Comparison of ENCODE assay signal across 23 cellular contexts in the genomic region with DNA sequence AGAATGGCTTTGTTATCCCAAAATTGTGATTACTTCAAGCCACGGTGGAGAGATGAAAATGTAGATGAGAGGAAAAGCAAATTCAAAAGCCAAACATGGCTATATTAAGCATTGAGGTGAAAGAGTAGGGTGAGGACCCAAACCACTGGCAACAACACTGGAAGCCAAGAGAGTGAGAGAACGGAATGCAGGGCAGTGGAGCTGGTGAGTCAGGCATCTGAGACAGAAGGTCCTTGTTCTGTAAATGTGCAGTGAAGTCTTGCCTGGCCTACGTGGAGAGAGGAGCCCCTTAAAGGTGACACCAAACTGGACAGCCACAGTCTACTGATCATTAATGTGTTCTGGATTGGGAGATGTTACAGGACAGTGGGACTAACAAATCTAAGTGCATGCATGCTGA. TPM values are rescaled to one million over a fixed set of nuclear protein-coding genes. Genes with fewer than 3 reads are reported as not detected.
DNase-seq lines count a peak whose midpoint lies in the region; ATAC-seq and TF ChIP-seq lines count a peak whose summit lies in the region.
"Had no signal": no experiment of that assay in that cellular context is flagged by ENCODE, and none has a peak within 500 bp of the region (broad histone marks: within the 10 kb centered on the region; RNA-seq: fewer than 3 reads in every experiment).

No MANE protein-coding gene starts in this region.

- H2BK15ac ChIP-seq in H9 (ENCODE audit: low read depth, low read length) = no peak overlapping the region

- no peak overlapping the region for H2AFZ ChIP-seq in H9 (ENCODE audit: low read length)

- H3K4me1 ChIP-seq in H9 (ENCODE audit: insufficient read depth, low read length) = peaks cover 15% of the 10 kb centered on the region
- H3K4me1 ChIP-seq: A549 had no signal

- TF ChIP-seq CTCF in H9 (conservative IDR thresholded peaks at IDR 0.05) = no peak

- H3K27ac Mint-ChIP-seq in H9 (peak overlapping the region in 1 of 3 experiments; percentile 88; a peak in 4 of 7 replicates), T-helper 17 cell (no peak overlapping the region)
- H3K27ac Mint-ChIP-seq: activated naive CD8-positive, alpha-beta T cell treated with anti-CD3 and anti-CD28 coated beads, Interleukin-2, amount 10 ng/mL, durations not matched to agents 7 days and 5 days; dendritic cell treated with granulocyte-macrophage colony-stimulating factor and Interleukin-4, amounts not matched to agents 40 ng/mL and 50 ng/mL, for 4 days had no signal

- H3K23ac ChIP-seq in H9 (ENCODE audit: insufficient read length, low read depth, low read length) = no peak overlapping the region

- no peaks in the 10 kb centered on the region for H4K20me1 ChIP-seq in H9 (ENCODE audit: control insufficient read depth, insufficient read depth, insufficient read length)

- no peak overlapping the region for H3K56ac ChIP-seq in H9 (ENCODE audit: insufficient read length, low read depth, low read length)

- H3K36me3 Mint-ChIP-seq in H9 (ENCODE audit: insufficient read depth in 1 of 3, low read depth in 3 of 3) = no peaks in the 10 kb centered on the region
- peaks cover 8% of the 10 kb centered on the region for H3K36me3 Mint-ChIP-seq in T-helper 17 cell (ENCODE audit: low read depth)
- H3K36me3 Mint-ChIP-seq: activated naive CD8-positive, alpha-beta T cell treated with anti-CD3 and anti-CD28 coated beads, Interleukin-2, amount 10 ng/mL, durations not matched to agents 7 days and 5 days had no signal

- no peak overlapping the region for H3K9ac ChIP-seq in H9 (ENCODE audit: extremely low read depth, insufficient read length, low read length)

- no peak overlapping the region for H3K4me2 ChIP-seq in H9 (ENCODE audit: insufficient read depth, insufficient read length, low read length)
- H3K4me2 ChIP-seq: A549 had no signal

- peak overlapping the region; percentile 5 for H3K27ac ChIP-seq in H9 (ENCODE audit: insufficient read length, low read depth, low read length)
- H3K27ac ChIP-seq: A549, brain microvascular endothelial cell, heart left ventricle, RWPE1 had no signal

- no peaks in the 10 kb centered on the region for H3K79me2 ChIP-seq in H9 (ENCODE audit: insufficient read depth, low read length)

- H3K9me3 ChIP-seq in H9 (ENCODE audit: control insufficient read depth, low read depth, low read length) (no peaks in the 10 kb centered on the region), T-helper 17 cell (ENCODE audit: control insufficient read depth, low read length, poor library complexity, severe bottlenecking) (no peaks in the 10 kb centered on the region)
- H3K9me3 ChIP-seq: A549, heart left ventricle had no signal

- no peak overlapping the region for H2BK20ac ChIP-seq in H9 (ENCODE audit: low read depth, low read length, poor library complexity, severe bottlenecking)

- H4K91ac ChIP-seq in H9 (ENCODE audit: insufficient read length, low read depth, low read length) = no peak overlapping the region

- H2BK5ac ChIP-seq in H9 (ENCODE audit: insufficient read length, low read length) = no peak overlapping the region

- H2AK5ac ChIP-seq in H9 (ENCODE audit: insufficient read length, low read length) = no peak overlapping the region

- no peak overlapping the region for H4K5ac ChIP-seq in H9 (ENCODE audit: insufficient read length, low read depth, low read length)

- H3K9me3 Mint-ChIP-seq in H9 = no peaks in the 10 kb centered on the region
- H3K9me3 Mint-ChIP-seq: activated naive CD8-positive, alpha-beta T cell treated with anti-CD3 and anti-CD28 coated beads, Interleukin-2, amount 10 ng/mL, durations not matched to agents 7 days and 5 days; dendritic cell treated with granulocyte-macrophage colony-stimulating factor and Interleukin-4, amounts not matched to agents 40 ng/mL and 50 ng/mL, for 4 days; neural crest cell had no signal

- H3K27me3 ChIP-seq in H9 (ENCODE audit: insufficient read depth, low read length) = no peaks in the 10 kb centered on the region
- H3K27me3 ChIP-seq: brain microvascular endothelial cell, heart left ventricle had no signal

- H4K8ac ChIP-seq in H9 (replicated peaks; ENCODE audit: insufficient read length, low read depth, low read length) = no peak overlapping the region

- peak; percentile 14 for DNase-seq in AG08396 (ENCODE audit: low spot score)
- no peak for DNase-seq in H9
- no peak for DNase-seq in T-helper 17 cell
- DNase-seq in foreskin melanocyte = peak; percentile 22
- DNase-seq in NOMO-1 (lab: John Stamatoyannopoulos, UW; ENCODE audit: unreplicated experiment in 2 of 2) = no peak
- no peak for DNase-seq in NCI-H2107 treated with DMSO at 0.1 percent for 48 hours (lab: John Stamatoyannopoulos, UW; ENCODE audit: unreplicated experiment)
- DNase-seq in stimulated activated CD4-positive, alpha-beta T cell treated with anti-CD3 and anti-CD28 coated beads, Interleukin-1b, Interleukin-23, amount 100 ng/mL, for 48 hours = no peak
- DNase-seq: activated CD4-positive, alpha-beta T cell treated with anti-CD3 and anti-CD28 coated beads, Interleukin-2, amount 50 U/mL, for 4 hours; activated CD8-positive, alpha-beta memory T cell treated with anti-CD3 and anti-CD28 coated beads, Interleukin-2, amount 50 U/mL, for 4 hours; activated naive CD8-positive, alpha-beta T cell treated with anti-CD3 and anti-CD28 coated beads, Interleukin-2, amount 10 ng/mL, durations not matched to agents 7 days and 5 days; brain microvascular endothelial cell; COR-L47; heart left ventricle; left ventricle myocardium superior; NCI-H2081 treated with DMSO at 0.1 percent for 48 hours; NCI-H510A treated with DMSO at 0.1 percent for 48 hours; NK-92 treated with Interleukin-12 subunit alpha and Interleukin-12 subunit beta, amount 100 ng/mL, for 24 hours had no signal

- no peaks in the 10 kb centered on the region for H3K27me3 Mint-ChIP-seq in H9 (ENCODE audit: low read depth)
- H3K27me3 Mint-ChIP-seq in T-helper 17 cell = peaks cover 4% of the 10 kb centered on the region
- H3K27me3 Mint-ChIP-seq: dendritic cell treated with granulocyte-macrophage colony-stimulating factor and Interleukin-4, amounts not matched to agents 40 ng/mL and 50 ng/mL, for 4 days had no signal

- ATAC-seq in T-helper 17 cell (no peak), HG03095 (IDR thresholded peaks at IDR 0.05; ENCODE audit: unreplicated experiment) (no peak)
- ATAC-seq: A549, heart left ventricle, left ventricle myocardium superior, SK-N-SH treated with all-trans-retinoic acid at 6 μM for 48 hours had no signal

- H3T11ph ChIP-seq in H9 (ENCODE audit: low read length) = no peak overlapping the region

- no peaks in the 10 kb centered on the region for H3K23me2 ChIP-seq in H9 (ENCODE audit: insufficient read length, low read depth, low read length, poor library complexity, severe bottlenecking)

- H2BK120ac ChIP-seq in H9 (ENCODE audit: low read depth, low read length, poor library complexity, severe bottlenecking) = no peak overlapping the region

- H3K4me3 Mint-ChIP-seq in H9 (no peak overlapping the region), T-helper 17 cell (peak overlapping the region; percentile 25)
- H3K4me3 Mint-ChIP-seq: activated naive CD8-positive, alpha-beta T cell treated with anti-CD3 and anti-CD28 coated beads, Interleukin-2, amount 10 ng/mL, durations not matched to agents 7 days and 5 days; dendritic cell treated with granulocyte-macrophage colony-stimulating factor and Interleukin-4, amounts not matched to agents 40 ng/mL and 50 ng/mL, for 4 days; neural crest cell had no signal

- H3K4me1 Mint-ChIP-seq in H9 = peaks cover 40 to 67% of the 10 kb centered on the region in 2 experiments
- peaks cover 7% of the 10 kb centered on the region for H3K4me1 Mint-ChIP-seq in T-helper 17 cell

- H3K18ac ChIP-seq in H9 (ENCODE audit: insufficient read length, low read depth, low read length) = no peak overlapping the region

- H2BK12ac ChIP-seq in H9 (ENCODE audit: insufficient read length, low read depth, low read length) = no peak overlapping the region

- no CpG with 5 or more reads among the region's 3 CpGs for WGBS in H9 (ENCODE audit: extremely low coverage, insufficient read length, low lambda C conversion rate)

- H3K79me1 ChIP-seq in H9 (ENCODE audit: insufficient read depth, low read depth, low read length, poor library complexity, severe bottlenecking) = no peaks in the 10 kb centered on the region

- H3K14ac ChIP-seq in H9 (ENCODE audit: insufficient read depth, low read length) = no peak overlapping the region

- no peak overlapping the region for H3K4ac ChIP-seq in H9 (ENCODE audit: low read depth, low read length)

RNA-seq across cellular contexts. Expression of a gene that starts 22.8 kb away (rescaled TPM):
- total RNA-seq in H9 (2021) = 26.9 and 27.1 TPM in 2 replicates
- total RNA-seq in T-helper 17 cell = 10 to 100 TPM; 37.8 to 39.5 TPM

Comparison
In these comparisons a context has a peak if more than half of its experiments do, and no peak if none do; other contexts are left out.
1. DNase-seq: peak in AG08396 (single experiment) and foreskin melanocyte (single experiment); none in H9 (single experiment), T-helper 17 cell (0 of 3), NOMO-1 (0 of 2), NCI-H2107 treated with DMSO at 0.1 percent for 48 hours (single experiment) and stimulated activated CD4-positive, alpha-beta T cell treated with anti-CD3 and anti-CD28 coated beads, Interleukin-1b, Interleukin-23, amount 100 ng/mL, for 48 hours (single experiment).